Comparison of ENCODE assay signal across 8 cellular contexts in genomic region chr6:16238057-16238657, GRCh38.
DNase-seq lines count a peak whose midpoint lies in the region; ATAC-seq and TF ChIP-seq lines count a peak whose summit lies in the region.

Gene GMPR, plus strand, starts transcription at chr6:16238587. Its CDS starts 107 bp downstream, at chr6:16238694.

- H3K4me3 ChIP-seq in mucosa of stomach (ENCODE audit: low read length) = peak within 1 kb of the TSS; percentile 91

- H3K9me3 ChIP-seq in mucosa of stomach (ENCODE audit: control insufficient read depth, low read length) = no peaks in the 10 kb centered on the region

- H3K27me3 ChIP-seq in mucosa of stomach (ENCODE audit: control insufficient read depth, insufficient read depth, low read length) = no peaks in the 10 kb centered on the region

- H3K36me3 ChIP-seq in mucosa of stomach (ENCODE audit: control insufficient read depth, insufficient read depth, low read length) = no peaks in the 10 kb centered on the region

- ATAC-seq in GM18502 (IDR thresholded peaks at IDR 0.05; ENCODE audit: poor library complexity, unreplicated experiment) = peak; percentile 71
- peak; percentile 83 for ATAC-seq in HG02798 (IDR thresholded peaks at IDR 0.05; ENCODE audit: poor library complexity, unreplicated experiment)

- peaks cover 23% of the 10 kb centered on the region for H3K4me1 ChIP-seq in mucosa of stomach (ENCODE audit: control insufficient read depth, insufficient read depth, low read length)

- DNase-seq in NCI-H774 (lab: John Stamatoyannopoulos, UW) = peak; percentile 45
- peak; percentile 69 for DNase-seq in activated T-cell treated with anti-CD3 and anti-CD28 coated beads for 48 hours (ENCODE audit: low read depth)
- peak; percentile 94 to 97 for DNase-seq in erythroblast (lab: John Stamatoyannopoulos, UW)
- DNase-seq in stimulated activated CD8-positive, alpha-beta memory T cell treated with anti-CD3 and anti-CD28 coated beads, Interleukin-7, amount 100 ng/mL, for 1 hour (ENCODE audit: low read depth in 2 of 2) = peak; percentile 46 to 52
- no peak for DNase-seq in HPDE6-E6E7 (ENCODE audit: extremely low spot score)

- H3K9ac ChIP-seq in mucosa of stomach (ENCODE audit: low read length) = peak within 1 kb of the TSS; percentile 79

- TF ChIP-seq POLR2A in erythroblast (IDR thresholded peaks at IDR 0.05; ENCODE audit: low read length) = peak; percentile 78
